2 cellular contexts compared by ENCODE assay signal in the genomic region with DNA sequence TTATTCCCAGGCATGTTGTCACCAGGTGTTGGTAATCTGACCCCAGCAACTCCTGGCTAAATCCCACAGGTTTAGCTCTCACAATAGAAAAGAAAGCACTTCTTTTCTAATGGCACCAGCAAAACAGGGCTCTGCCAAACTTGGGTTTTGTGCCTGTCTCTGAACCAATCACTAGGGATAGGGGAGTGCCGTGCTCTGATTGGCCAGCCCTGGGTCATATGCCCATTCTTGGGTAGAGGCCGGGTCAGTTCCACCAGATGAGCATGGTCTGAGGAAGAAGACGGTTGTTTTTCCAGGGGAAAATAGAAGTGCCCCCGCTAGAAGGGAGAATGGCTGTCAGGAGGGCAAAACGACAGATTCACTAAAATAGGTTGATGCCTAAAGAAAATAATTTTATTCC.
TF ChIP-seq lines count a peak whose summit lies in the region.

No MANE protein-coding gene starts in this region.

TF ChIP-seq in HCT116, 20 proteins besides CTCF, POLR2A, EP300 and RAD21:
- TF ChIP-seq, protein P1, sequence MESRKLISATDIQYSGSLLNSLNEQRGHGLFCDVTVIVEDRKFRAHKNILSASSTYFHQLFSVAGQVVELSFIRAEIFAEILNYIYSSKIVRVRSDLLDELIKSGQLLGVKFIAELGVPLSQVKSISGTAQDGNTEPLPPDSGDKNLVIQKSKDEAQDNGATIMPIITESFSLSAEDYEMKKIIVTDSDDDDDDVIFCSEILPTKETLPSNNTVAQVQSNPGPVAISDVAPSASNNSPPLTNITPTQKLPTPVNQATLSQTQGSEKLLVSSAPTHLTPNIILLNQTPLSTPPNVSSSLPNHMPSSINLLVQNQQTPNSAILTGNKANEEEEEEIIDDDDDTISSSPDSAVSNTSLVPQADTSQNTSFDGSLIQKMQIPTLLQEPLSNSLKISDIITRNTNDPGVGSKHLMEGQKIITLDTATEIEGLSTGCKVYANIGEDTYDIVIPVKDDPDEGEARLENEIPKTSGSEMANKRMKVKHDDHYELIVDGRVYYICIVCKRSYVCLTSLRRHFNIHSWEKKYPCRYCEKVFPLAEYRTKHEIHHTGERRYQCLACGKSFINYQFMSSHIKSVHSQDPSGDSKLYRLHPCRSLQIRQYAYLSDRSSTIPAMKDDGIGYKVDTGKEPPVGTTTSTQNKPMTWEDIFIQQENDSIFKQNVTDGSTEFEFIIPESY (IDR thresholded peaks at IDR 0.05; ENCODE audit: extremely low read depth, insufficient replicate concordance, low read length): no peak
- TF ChIP-seq, protein P2, sequence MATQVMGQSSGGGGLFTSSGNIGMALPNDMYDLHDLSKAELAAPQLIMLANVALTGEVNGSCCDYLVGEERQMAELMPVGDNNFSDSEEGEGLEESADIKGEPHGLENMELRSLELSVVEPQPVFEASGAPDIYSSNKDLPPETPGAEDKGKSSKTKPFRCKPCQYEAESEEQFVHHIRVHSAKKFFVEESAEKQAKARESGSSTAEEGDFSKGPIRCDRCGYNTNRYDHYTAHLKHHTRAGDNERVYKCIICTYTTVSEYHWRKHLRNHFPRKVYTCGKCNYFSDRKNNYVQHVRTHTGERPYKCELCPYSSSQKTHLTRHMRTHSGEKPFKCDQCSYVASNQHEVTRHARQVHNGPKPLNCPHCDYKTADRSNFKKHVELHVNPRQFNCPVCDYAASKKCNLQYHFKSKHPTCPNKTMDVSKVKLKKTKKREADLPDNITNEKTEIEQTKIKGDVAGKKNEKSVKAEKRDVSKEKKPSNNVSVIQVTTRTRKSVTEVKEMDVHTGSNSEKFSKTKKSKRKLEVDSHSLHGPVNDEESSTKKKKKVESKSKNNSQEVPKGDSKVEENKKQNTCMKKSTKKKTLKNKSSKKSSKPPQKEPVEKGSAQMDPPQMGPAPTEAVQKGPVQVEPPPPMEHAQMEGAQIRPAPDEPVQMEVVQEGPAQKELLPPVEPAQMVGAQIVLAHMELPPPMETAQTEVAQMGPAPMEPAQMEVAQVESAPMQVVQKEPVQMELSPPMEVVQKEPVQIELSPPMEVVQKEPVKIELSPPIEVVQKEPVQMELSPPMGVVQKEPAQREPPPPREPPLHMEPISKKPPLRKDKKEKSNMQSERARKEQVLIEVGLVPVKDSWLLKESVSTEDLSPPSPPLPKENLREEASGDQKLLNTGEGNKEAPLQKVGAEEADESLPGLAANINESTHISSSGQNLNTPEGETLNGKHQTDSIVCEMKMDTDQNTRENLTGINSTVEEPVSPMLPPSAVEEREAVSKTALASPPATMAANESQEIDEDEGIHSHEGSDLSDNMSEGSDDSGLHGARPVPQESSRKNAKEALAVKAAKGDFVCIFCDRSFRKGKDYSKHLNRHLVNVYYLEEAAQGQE (IDR thresholded peaks at IDR 0.05; ENCODE audit: low read depth): no peak
- TF ChIP-seq JUND (IDR thresholded peaks at IDR 0.05) (no peak), SP1 (IDR thresholded peaks at IDR 0.05; ENCODE audit: low read depth) (no peak), TCF7L2 (IDR thresholded peaks at IDR 0.05; ENCODE audit: borderline replicate concordance, extremely low read depth, insufficient read depth, insufficient read length) (no peak), SRF (IDR thresholded peaks at IDR 0.05; ENCODE audit: low read depth) (no peak)

TF ChIP-seq in H1, 55 proteins besides CTCF, POLR2A, EP300 and RAD21:
- TF ChIP-seq USF2 (IDR thresholded peaks at IDR 0.05; ENCODE audit: low read length) (peak; percentile 67), SIN3A (conservative IDR thresholded peaks at IDR 0.05 in 1 of 2, IDR thresholded peaks at IDR 0.05 in 1 of 2; ENCODE audit: low read depth in 1 of 2, low read length in 2 of 2) (no peak)
